In the genomic region with DNA sequence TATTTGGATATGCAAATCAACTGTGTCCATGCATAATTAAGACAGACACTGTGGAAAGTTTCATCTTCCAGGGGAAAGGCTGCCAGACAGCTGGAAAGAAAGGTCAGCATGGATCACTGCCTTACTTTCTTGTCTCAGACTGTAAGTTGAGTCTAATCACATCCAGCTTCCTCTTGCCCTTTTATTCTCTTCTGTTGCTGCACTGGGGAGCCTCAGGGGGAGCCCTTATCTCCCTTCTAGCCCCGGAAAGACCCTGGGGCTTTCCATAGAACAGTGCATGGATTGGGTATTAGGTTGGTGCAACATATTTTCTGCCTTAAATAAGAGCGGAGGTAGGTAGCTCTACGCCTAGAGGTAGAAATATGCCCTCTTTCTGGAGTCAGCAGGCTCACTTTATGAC, we compare ENCODE assay signal across 25 cellular contexts.
DNase-seq lines count a peak whose midpoint lies in the region; ATAC-seq, FAIRE-seq and TF ChIP-seq lines count a peak whose summit lies in the region.
"Had no signal": no experiment of that assay in that cellular context is flagged by ENCODE, and none has a peak within 500 bp of the region (broad histone marks: within the 10 kb centered on the region; RNA-seq: fewer than 3 reads in every experiment).

No MANE protein-coding gene starts in this region.

- no peak overlapping the region for H4K91ac ChIP-seq in neuronal stem cell (ENCODE audit: low read depth, low read length, poor library complexity)

- no peak overlapping the region for H2BK120ac ChIP-seq in neuronal stem cell (ENCODE audit: low read depth, low read length)

- no peak overlapping the region for H3K4me2 ChIP-seq in neuronal stem cell (ENCODE audit: insufficient read depth, low read length, poor library complexity, severe bottlenecking)

- no peak overlapping the region for H2AFZ ChIP-seq in neuronal stem cell (ENCODE audit: low read length)

- H3K4ac ChIP-seq in neuronal stem cell (ENCODE audit: low read length), result no peak overlapping the region

- H2BK15ac ChIP-seq in neuronal stem cell (ENCODE audit: low read length), result no peak overlapping the region

- peaks cover 2 to 7% of the 10 kb centered on the region in 2 donors for H3K36me3 Mint-ChIP-seq in stimulated activated naive B cell treated with anti-CD40 and anti-IgM and Interleukin-4, amounts not matched to agents 10 μg/mL and 1 μg/mL and 100 μg/mL, for 72 hours
- H3K36me3 Mint-ChIP-seq: activated naive CD8-positive, alpha-beta T cell treated with anti-CD3 and anti-CD28 coated beads, Interleukin-2, amount 10 ng/mL, durations not matched to agents 7 days and 5 days had no signal

- DNase-seq in NCI-H748 (lab: John Stamatoyannopoulos, UW; ENCODE audit: unreplicated experiment), result peak; percentile 31
- no peak for DNase-seq in NCI-H748 treated with DMSO at 0.1 percent for 48 hours (lab: John Stamatoyannopoulos, UW)
- no peak for DNase-seq in bronchial epithelial cell (ENCODE audit: low read depth)
- peak; percentile 20 for DNase-seq in stimulated activated naive B cell treated with anti-CD40 and anti-IgM and Interleukin-4, amounts not matched to agents 10 μg/mL and 1 μg/mL and 100 μg/mL, for 72 hours
- no peak for DNase-seq in neuronal stem cell (ENCODE audit: low spot score)
- no peak for DNase-seq in upper lobe of right lung
- DNase-seq: activated CD4-positive, alpha-beta T cell treated with anti-CD3 and anti-CD28 coated beads, Interleukin-2, amount 50 U/mL, for 1 hour; activated CD8-positive, alpha-beta memory T cell treated with anti-CD3 and anti-CD28 coated beads, Interleukin-2, amount 50 U/mL, for 4 hours; activated naive CD8-positive, alpha-beta T cell treated with anti-CD3 and anti-CD28 coated beads, Interleukin-2, amount 10 ng/mL, durations not matched to agents 7 days and 5 days; CD8-positive, alpha-beta memory T cell; DMS153; dorsolateral prefrontal cortex; glutamatergic neuron; mammary epithelial cell; NCI-H1092; NCI-H2081 treated with DMSO at 0.1 percent for 48 hours; psoas muscle had no signal

- no peaks in the 10 kb centered on the region for H3K36me3 ChIP-seq in bronchial epithelial cell (ENCODE audit: control insufficient read depth, insufficient read depth, low read length)
- no peaks in the 10 kb centered on the region for H3K36me3 ChIP-seq in neuronal stem cell (replicated peaks in 1 of 2; ENCODE audit: control insufficient read depth in 2 of 2, insufficient read depth in 2 of 2, low read length in 2 of 2)
- H3K36me3 ChIP-seq in upper lobe of right lung, result no peaks in the 10 kb centered on the region
- H3K36me3 ChIP-seq: neutrophil had no signal

- ATAC-seq in HG03565 (IDR thresholded peaks at IDR 0.05; ENCODE audit: unreplicated experiment) (peak; percentile 49), GM21576 (IDR thresholded peaks at IDR 0.05; ENCODE audit: unreplicated experiment) (no peak), upper lobe of right lung (no peak)
- ATAC-seq in stimulated activated naive B cell treated with anti-CD40 and anti-IgM and Interleukin-4, amounts not matched to agents 10 μg/mL and 1 μg/mL and 100 μg/mL, for 72 hours (replicated peaks), result peak; percentile 83 to 87
- ATAC-seq: psoas muscle, SK-N-SH treated with all-trans-retinoic acid at 6 μM for 48 hours had no signal

- no CpG with 5 or more reads among the region's 3 CpGs for WGBS in neuronal stem cell (ENCODE audit: extremely low coverage in 2 of 2, insufficient read length in 2 of 2, insufficient replicate concordance in 1 of 2), 2 donors

- H3K4me1 ChIP-seq in neuronal stem cell (ENCODE audit: control insufficient read depth in 2 of 2, insufficient read depth in 1 of 2, low read depth in 1 of 2, low read length in 2 of 2) (peaks cover 7 to 16% of the 10 kb centered on the region in 2 donors), upper lobe of right lung (no peaks in the 10 kb centered on the region)
- H3K4me1 ChIP-seq: psoas muscle had no signal

- H3K9ac ChIP-seq in neuronal stem cell (ENCODE audit: low read depth, low read length, poor library complexity), result no peak overlapping the region

- no peak overlapping the region for H3K27ac Mint-ChIP-seq in stimulated activated naive B cell treated with anti-CD40 and anti-IgM and Interleukin-4, amounts not matched to agents 10 μg/mL and 1 μg/mL and 100 μg/mL, for 72 hours
- H3K27ac Mint-ChIP-seq: activated naive CD8-positive, alpha-beta T cell treated with anti-CD3 and anti-CD28 coated beads, Interleukin-2, amount 10 ng/mL, durations not matched to agents 7 days and 5 days; B cell had no signal

- peaks cover 7 to 13% of the 10 kb centered on the region in 2 donors for H3K4me1 Mint-ChIP-seq in stimulated activated naive B cell treated with anti-CD40 and anti-IgM and Interleukin-4, amounts not matched to agents 10 μg/mL and 1 μg/mL and 100 μg/mL, for 72 hours
- H3K4me1 Mint-ChIP-seq: activated naive CD8-positive, alpha-beta T cell treated with anti-CD3 and anti-CD28 coated beads, Interleukin-2, amount 10 ng/mL, durations not matched to agents 7 days and 5 days had no signal

- no peak overlapping the region for H3K4me3 ChIP-seq in bronchial epithelial cell (ENCODE audit: low read depth, low read length)
- no peak overlapping the region for H3K4me3 ChIP-seq in neuronal stem cell (ENCODE audit: low read length in 2 of 2)
- no peak overlapping the region for H3K4me3 ChIP-seq in upper lobe of right lung
- H3K4me3 ChIP-seq: dorsolateral prefrontal cortex, psoas muscle had no signal

- no peak overlapping the region for H2AK5ac ChIP-seq in neuronal stem cell (ENCODE audit: low read depth, low read length)

- no peak overlapping the region for H3K27ac ChIP-seq in neuronal stem cell (replicated peaks; ENCODE audit: low read length)
- H3K27ac ChIP-seq in upper lobe of right lung, result no peak overlapping the region
- H3K27ac ChIP-seq: dorsolateral prefrontal cortex, neutrophil, psoas muscle, VCaP had no signal

- H3K79me1 ChIP-seq in neuronal stem cell (ENCODE audit: low read depth, low read length), result no peaks in the 10 kb centered on the region

- no peak overlapping the region for H3K23ac ChIP-seq in neuronal stem cell (ENCODE audit: low read depth, low read length, poor library complexity)

- intact Hi-C loops in upper lobe of right lung (cut with DNase I), result no loop called here

- no peak overlapping the region for H2BK5ac ChIP-seq in neuronal stem cell (ENCODE audit: low read length)

- H3K9me3 ChIP-seq in neuronal stem cell (replicated peaks in 1 of 2; ENCODE audit: control insufficient read depth in 2 of 2, insufficient read depth in 1 of 2, low read depth in 1 of 2, low read length in 2 of 2), result no peaks in the 10 kb centered on the region
- no peaks in the 10 kb centered on the region for H3K9me3 ChIP-seq in upper lobe of right lung
- H3K9me3 ChIP-seq: neutrophil, psoas muscle had no signal

- no peak overlapping the region for H3K4me3 Mint-ChIP-seq in stimulated activated naive B cell treated with anti-CD40 and anti-IgM and Interleukin-4, amounts not matched to agents 10 μg/mL and 1 μg/mL and 100 μg/mL, for 72 hours
- H3K4me3 Mint-ChIP-seq: activated naive CD8-positive, alpha-beta T cell treated with anti-CD3 and anti-CD28 coated beads, Interleukin-2, amount 10 ng/mL, durations not matched to agents 7 days and 5 days; B cell; CD8-positive, alpha-beta memory T cell had no signal

- no peak overlapping the region for H3K14ac ChIP-seq in neuronal stem cell (ENCODE audit: low read length)

- H2BK12ac ChIP-seq in neuronal stem cell (ENCODE audit: low read length), result no peak overlapping the region

- no peaks in the 10 kb centered on the region for H3K27me3 ChIP-seq in bronchial epithelial cell (ENCODE audit: control insufficient read depth, insufficient read depth, low read length)
- no peaks in the 10 kb centered on the region for H3K27me3 ChIP-seq in neuronal stem cell (ENCODE audit: control insufficient read depth in 3 of 3, insufficient read depth in 3 of 3, low read depth in 1 of 3, low read length in 3 of 3)
- no peaks in the 10 kb centered on the region for H3K27me3 ChIP-seq in upper lobe of right lung

- no peak overlapping the region for H4K8ac ChIP-seq in neuronal stem cell (ENCODE audit: low read depth, low read length)

- H3K18ac ChIP-seq in neuronal stem cell (ENCODE audit: low read length), result no peak overlapping the region

- TF ChIP-seq CTCF in bronchial epithelial cell (IDR thresholded peaks at IDR 0.05; ENCODE audit: insufficient read depth, low read length, severe bottlenecking), result no peak
- no peak for TF ChIP-seq CTCF in upper lobe of right lung (IDR thresholded peaks at IDR 0.05)

- FAIRE-seq in bronchial epithelial cell (lab: Jason Lieb, UNC), result peak; percentile 72
- FAIRE-seq: A204.1, G401.6 had no signal

- no peaks in the 10 kb centered on the region for H3K27me3 Mint-ChIP-seq in stimulated activated naive B cell treated with anti-CD40 and anti-IgM and Interleukin-4, amounts not matched to agents 10 μg/mL and 1 μg/mL and 100 μg/mL, for 72 hours
- H3K27me3 Mint-ChIP-seq: B cell had no signal

- H3K9me3 Mint-ChIP-seq in stimulated activated naive B cell treated with anti-CD40 and anti-IgM and Interleukin-4, amounts not matched to agents 10 μg/mL and 1 μg/mL and 100 μg/mL, for 72 hours, result peaks cover 0 to 2% of the 10 kb centered on the region in 2 donors
- H3K9me3 Mint-ChIP-seq: activated naive CD8-positive, alpha-beta T cell treated with anti-CD3 and anti-CD28 coated beads, Interleukin-2, amount 10 ng/mL, durations not matched to agents 7 days and 5 days; CD8-positive, alpha-beta memory T cell had no signal

Comparison
In these comparisons a context has a peak if more than half of its experiments do, and no peak if none do; other contexts are left out.
1. DNase-seq: peak in NCI-H748 (single experiment) and stimulated activated naive B cell treated with anti-CD40 and anti-IgM and Interleukin-4, amounts not matched to agents 10 μg/mL and 1 μg/mL and 100 μg/mL, for 72 hours (single experiment); none in NCI-H748 treated with DMSO at 0.1 percent for 48 hours (single experiment), bronchial epithelial cell (single experiment), neuronal stem cell (single experiment) and upper lobe of right lung (single experiment).
2. ATAC-seq: peak in HG03565 (single experiment) and stimulated activated naive B cell treated with anti-CD40 and anti-IgM and Interleukin-4, amounts not matched to agents 10 μg/mL and 1 μg/mL and 100 μg/mL, for 72 hours (2 of 2); none in GM21576 (single experiment) and upper lobe of right lung (single experiment).